In genomic region chr3:127753898-127754410, GRCh38 we compare ENCODE assay signal across 13 cellular contexts.
DNase-seq lines count a peak whose midpoint lies in the region; ATAC-seq and TF ChIP-seq lines count a peak whose summit lies in the region.
"Had no signal": no experiment of that assay in that cellular context is flagged by ENCODE, and none has a peak within 500 bp of the region (broad histone marks: within the 10 kb centered on the region; RNA-seq: fewer than 3 reads in every experiment).

No MANE protein-coding gene starts in this region.

- peaks cover 3% of the 10 kb centered on the region for H3K27me3 Mint-ChIP-seq in activated naive CD8-positive, alpha-beta T cell

- peak; percentile 17 for ATAC-seq in GM21825 (IDR thresholded peaks at IDR 0.05; ENCODE audit: unreplicated experiment)
- ATAC-seq in HG02970 (IDR thresholded peaks at IDR 0.05; ENCODE audit: low FRiP score, unreplicated experiment), result no peak

- DNase-seq in GM13976 (ENCODE audit: low spot score), result peak; percentile 66
- DNase-seq in NCI-H226, result no peak
- DNase-seq in AML-193 (lab: John Stamatoyannopoulos, UW), result no peak
- DNase-seq: activated T-cell treated with anti-CD3 and anti-CD28 coated beads, Interleukin-2, amount 50 U/mL, for 4 hours; mesenchymal stem cell; NCI-H1105 treated with DMSO at 0.1 percent for 48 hours; SHP77; stimulated activated CD4-positive, alpha-beta T cell treated with anti-CD3 and anti-CD28 coated beads, Interleukin-4, amount 100 ng/mL, for 24 hours had no signal

- peak overlapping the region in 1 of 3 donors; percentile 25 for H3K9ac ChIP-seq in skeletal muscle tissue (ENCODE audit: low read depth in 1 of 3, low read length in 3 of 3)

- no peaks in the 10 kb centered on the region for H3K9me3 Mint-ChIP-seq in activated naive CD8-positive, alpha-beta T cell (ENCODE audit: low read depth)
- H3K9me3 Mint-ChIP-seq: activated T-cell treated with anti-CD3 and anti-CD28 coated beads, Interleukin-2, amount 50 U/mL, for 4 hours had no signal

- peaks cover 36% of the 10 kb centered on the region for H3K4me1 Mint-ChIP-seq in activated naive CD8-positive, alpha-beta T cell (ENCODE audit: low read depth)

- no peaks in the 10 kb centered on the region for H3K27me3 ChIP-seq in skeletal muscle tissue (ENCODE audit: control insufficient read depth in 3 of 3, insufficient read depth in 3 of 3, low read length in 3 of 3)

- in situ Hi-C loops in GM13976 (cut with MboI; ENCODE audit: low sequenced_read_pairs, unreplicated experiment), result no loop called here

- no peak overlapping the region for H3K4me3 Mint-ChIP-seq in activated naive CD8-positive, alpha-beta T cell
- H3K4me3 Mint-ChIP-seq: activated T-cell treated with anti-CD3 and anti-CD28 coated beads, Interleukin-2, amount 50 U/mL, for 4 hours had no signal

- H3K36me3 ChIP-seq in skeletal muscle tissue (ENCODE audit: control insufficient read depth in 3 of 3, insufficient read depth in 3 of 3, low read length in 3 of 3), result peaks cover 0 to 5% (median 0%) of the 10 kb centered on the region in 3 donors
- H3K36me3 ChIP-seq: prostate gland had no signal

- no peak for TF ChIP-seq CTCF in GM13976 (IDR thresholded peaks at IDR 0.05; ENCODE audit: borderline replicate concordance, control extremely low read depth, extremely low read depth, insufficient read depth, missing control alignments)

- H3K27ac Mint-ChIP-seq in activated naive CD8-positive, alpha-beta T cell, result peak overlapping the region; percentile 81

- H3K9me3 ChIP-seq in skeletal muscle tissue (ENCODE audit: control insufficient read depth in 3 of 3, low read length in 3 of 3), result no peaks in the 10 kb centered on the region
- H3K9me3 ChIP-seq: prostate gland had no signal

- H3K4me3 ChIP-seq in skeletal muscle tissue (ENCODE audit: low read length in 3 of 3), result no peak overlapping the region
- H3K4me3 ChIP-seq: prostate gland had no signal

- peaks cover 27 to 45% (median 42%) of the 10 kb centered on the region in 3 donors for H3K4me1 ChIP-seq in skeletal muscle tissue (ENCODE audit: control insufficient read depth in 3 of 3, insufficient read depth in 3 of 3, low read length in 3 of 3)
- H3K4me1 ChIP-seq: prostate gland had no signal

- H3K36me3 Mint-ChIP-seq in activated naive CD8-positive, alpha-beta T cell, result no peaks in the 10 kb centered on the region

- H3K27ac ChIP-seq in skeletal muscle tissue (ENCODE audit: low read depth, low read length), result peak overlapping the region; percentile 26
- H3K27ac ChIP-seq: prostate gland had no signal
